37 cellular contexts compared by ENCODE assay signal in genomic region chr12:96085475-96085874, GRCh38.
"Had no signal": no experiment of that assay in that cellular context is flagged by ENCODE, and none has a peak within 500 bp of the region (broad histone marks: within the 10 kb centered on the region; RNA-seq: fewer than 3 reads in every experiment).

No MANE protein-coding gene starts in this region.

- H3K36me3 ChIP-seq: adrenal gland, ascending aorta, brain microvascular endothelial cell, breast epithelium, cardiac muscle cell had no signal

- H3K4me1 Mint-ChIP-seq: activated naive CD4-positive, alpha-beta T cell treated with anti-CD3 and anti-CD28 coated beads, Interleukin-2, amount 50 U/mL, for 24 hours; activated naive CD8-positive, alpha-beta T cell treated with anti-CD3 and anti-CD28 coated beads, Interleukin-2, amount 50 U/mL, for 24 hours; brain; central memory CD8-positive, alpha-beta T cell had no signal

- H3K9me3 ChIP-seq: adrenal gland, ascending aorta had no signal

- H3K27me3 ChIP-seq: adrenal gland, ascending aorta, body of pancreas, brain microvascular endothelial cell, breast epithelium, cardiac muscle cell had no signal

- ATAC-seq: activated naive CD8-positive, alpha-beta T cell treated with anti-CD3 and anti-CD28 coated beads, Interleukin-2, amount 50 U/mL, for 24 hours; activated T-cell treated with anti-CD3 and anti-CD28 coated beads, Interleukin-2, amount 50 U/mL, for 4 hours; body of pancreas had no signal

- H3K4me3 ChIP-seq: adrenal gland, ascending aorta, body of pancreas, breast epithelium, cardiac muscle cell had no signal

- H3K27ac Mint-ChIP-seq: activated naive CD4-positive, alpha-beta T cell treated with anti-CD3 and anti-CD28 coated beads for 36 hours; activated naive CD4-positive, alpha-beta T cell treated with anti-CD3 and anti-CD28 coated beads, Interleukin-2, amount 10 ng/mL, durations not matched to agents 7 days and 5 days; activated naive CD4-positive, alpha-beta T cell treated with anti-CD3 and anti-CD28 coated beads, Interleukin-2, amount 50 U/mL, for 24 hours; activated naive CD4-positive, alpha-beta T cell treated with anti-CD3 and anti-CD28 coated beads, Interleukin-2, amount 50 U/mL, for 72 hours; activated naive CD8-positive, alpha-beta T cell; activated naive CD8-positive, alpha-beta T cell treated with anti-CD3 and anti-CD28 coated beads for 36 hours; activated naive CD8-positive, alpha-beta T cell treated with anti-CD3 and anti-CD28 coated beads, Interleukin-2, amount 10 ng/mL, durations not matched to agents 7 days and 5 days; activated naive CD8-positive, alpha-beta T cell treated with anti-CD3 and anti-CD28 coated beads, Interleukin-2, amount 50 U/mL, for 24 hours; activated T-cell treated with anti-CD3 and anti-CD28 coated beads, Interleukin-2, amount 50 U/mL, for 72 hours; activated T-helper 1 cell treated with anti-CD3 and anti-CD28 coated beads, Interleukin-12 subunit alpha, Interleukin-12 subunit beta, Interleukin-2, Interleukin-4 antibody, amounts not matched to agents 30 ng/mL and 10 ng/mL and 1 ng/mL, durations not matched to agents 14 hours and 24 hours and 36 hours; activated T-helper 2 cell treated with anti-CD3 and anti-CD28 coated beads, Interferon-gamma antibody, Interleukin-2, Interleukin-4, amounts not matched to agents 10 μg/mL and 5 μg/mL and 100 μg/mL, durations not matched to agents 14 hours and 24 hours and 36 hours; brain had no signal

- H3K4me1 ChIP-seq: adrenal gland, ascending aorta, body of pancreas, breast epithelium had no signal

- H3K27ac ChIP-seq: adrenal gland, ascending aorta, body of pancreas, brain microvascular endothelial cell, breast epithelium, cardiac muscle cell had no signal

- H3K4me3 Mint-ChIP-seq: activated naive CD4-positive, alpha-beta T cell treated with anti-CD3 and anti-CD28 coated beads for 36 hours; activated naive CD4-positive, alpha-beta T cell treated with anti-CD3 and anti-CD28 coated beads, Interleukin-2, amount 10 ng/mL, durations not matched to agents 7 days and 5 days; activated naive CD4-positive, alpha-beta T cell treated with anti-CD3 and anti-CD28 coated beads, Interleukin-2, amount 50 U/mL, for 24 hours; activated naive CD8-positive, alpha-beta T cell; activated naive CD8-positive, alpha-beta T cell treated with anti-CD3 and anti-CD28 coated beads for 36 hours; activated naive CD8-positive, alpha-beta T cell treated with anti-CD3 and anti-CD28 coated beads, Interleukin-2, amount 10 ng/mL, durations not matched to agents 7 days and 5 days; activated naive CD8-positive, alpha-beta T cell treated with anti-CD3 and anti-CD28 coated beads, Interleukin-2, amount 50 U/mL, for 24 hours; activated T-cell treated with anti-CD3 and anti-CD28 coated beads, Interleukin-2, amount 50 U/mL, for 24 hours; activated T-cell treated with anti-CD3 and anti-CD28 coated beads, Interleukin-2, amount 50 U/mL, for 4 hours; activated T-cell treated with anti-CD3 and anti-CD28 coated beads, Interleukin-2, amount 50 U/mL, for 72 hours; activated T-helper 1 cell treated with anti-CD3 and anti-CD28 coated beads, Interleukin-12 subunit alpha, Interleukin-12 subunit beta, Interleukin-2, Interleukin-4 antibody, amounts not matched to agents 30 ng/mL and 10 ng/mL and 1 ng/mL, durations not matched to agents 14 hours and 24 hours and 36 hours; brain; central memory CD8-positive, alpha-beta T cell had no signal

- DNase-seq: activated effector memory CD4-positive, alpha-beta T cell treated with anti-CD3 and anti-CD28 coated beads, Interleukin-2, amount 50 U/mL, for 16 hours; activated effector memory CD4-positive, alpha-beta T cell treated with Interleukin-2 at 50 U/mL for 16 hours; activated gamma-delta T cell; activated gamma-delta T cell treated with Interleukin-2 at 50 U/mL for 16 hours; activated naive CD4-positive, alpha-beta T cell; activated naive CD4-positive, alpha-beta T cell treated with anti-CD3 and anti-CD28 coated beads for 36 hours; activated naive CD4-positive, alpha-beta T cell treated with anti-CD3 and anti-CD28 coated beads, Interleukin-2, amount 10 ng/mL, durations not matched to agents 7 days and 5 days; activated naive CD4-positive, alpha-beta T cell treated with anti-CD3 and anti-CD28 coated beads, Interleukin-2, amount 50 U/mL, for 16 hours; activated naive CD4-positive, alpha-beta T cell treated with Interleukin-2 at 50 U/mL for 16 hours; activated naive CD8-positive, alpha-beta T cell treated with anti-CD3 and anti-CD28 coated beads for 36 hours; activated naive CD8-positive, alpha-beta T cell treated with anti-CD3 and anti-CD28 coated beads, Interleukin-2, amount 10 ng/mL, durations not matched to agents 7 days and 5 days; activated naive CD8-positive, alpha-beta T cell treated with anti-CD3 and anti-CD28 coated beads, Interleukin-2, amount 50 U/mL, for 24 hours; activated T-cell treated with anti-CD3 and anti-CD28 coated beads, Interleukin-2, amount 50 U/mL, for 1 hour; activated T-cell treated with anti-CD3 and anti-CD28 coated beads, Interleukin-2, amount 50 U/mL, for 24 hours; activated T-cell treated with anti-CD3 and anti-CD28 coated beads, Interleukin-2, amount 50 U/mL, for 4 hours; activated T-cell treated with anti-CD3 and anti-CD28 coated beads, Interleukin-2, amount 50 U/mL, for 48 hours; activated T-cell treated with anti-CD3 and anti-CD28 coated beads, Interleukin-2, amount 50 U/mL, for 72 hours; adrenal gland; amniotic stem cell; amygdala; anterior cingulate cortex; aorta; body of pancreas; brain microvascular endothelial cell; caudate nucleus; central memory CD4-positive, alpha-beta T cell; cerebellar nuclear complex had no signal

- H3K9me3 Mint-ChIP-seq: activated naive CD4-positive, alpha-beta T cell treated with anti-CD3 and anti-CD28 coated beads, Interleukin-2, amount 50 U/mL, for 24 hours had no signal

- H3K27me3 Mint-ChIP-seq: activated naive CD4-positive, alpha-beta T cell treated with anti-CD3 and anti-CD28 coated beads, Interleukin-2, amount 50 U/mL, for 24 hours; activated naive CD8-positive, alpha-beta T cell; activated naive CD8-positive, alpha-beta T cell treated with anti-CD3 and anti-CD28 coated beads for 36 hours; activated naive CD8-positive, alpha-beta T cell treated with anti-CD3 and anti-CD28 coated beads, Interleukin-2, amount 50 U/mL, for 24 hours; activated T-cell treated with anti-CD3 and anti-CD28 coated beads, Interleukin-2, amount 50 U/mL, for 24 hours had no signal

- H3K36me3 Mint-ChIP-seq: activated naive CD4-positive, alpha-beta T cell treated with anti-CD3 and anti-CD28 coated beads, Interleukin-2, amount 50 U/mL, for 24 hours; brain had no signal
